In genomic region chr1:9317072-9317471, GRCh38 we compare ENCODE assay signal across 1 cellular context.
TF ChIP-seq lines count a peak whose summit lies in the region.

No MANE protein-coding gene starts in this region.

TF ChIP-seq in SK-N-SH treated with all-trans-retinoic acid at 6 μM for 48 hours, 23 proteins besides CTCF, POLR2A, EP300 and RAD21 (continued from another document):
- TF ChIP-seq CSRNP3 (CRISPR knock-in tag; IDR thresholded peaks at IDR 0.05): no peak
- no peak for TF ChIP-seq BACH2 (CRISPR knock-in tag; IDR thresholded peaks at IDR 0.05; ENCODE audit: borderline replicate concordance)
- no peak for TF ChIP-seq CSDC2 (CRISPR knock-in tag; IDR thresholded peaks at IDR 0.05)
- no peak for TF ChIP-seq ZNF8 (CRISPR knock-in tag; IDR thresholded peaks at IDR 0.05)
- no peak for TF ChIP-seq TSHZ2 (CRISPR knock-in tag; IDR thresholded peaks at IDR 0.05)
- no peak for TF ChIP-seq SNAI2 (CRISPR knock-in tag; IDR thresholded peaks at IDR 0.05)
- no peak for TF ChIP-seq POU6F1 (CRISPR knock-in tag; IDR thresholded peaks at IDR 0.05; ENCODE audit: borderline replicate concordance, low read depth)
- TF ChIP-seq OSR1 (CRISPR knock-in tag; IDR thresholded peaks at IDR 0.05): no peak
- TF ChIP-seq ARNTL (CRISPR knock-in tag; IDR thresholded peaks at IDR 0.05; ENCODE audit: borderline replicate concordance, low read depth): no peak
- no peak for TF ChIP-seq TCF4 (CRISPR knock-in tag; IDR thresholded peaks at IDR 0.05; ENCODE audit: borderline replicate concordance)
- no peak for TF ChIP-seq ZFP30 (CRISPR knock-in tag; IDR thresholded peaks at IDR 0.05)
- TF ChIP-seq ZNF70 (CRISPR knock-in tag; IDR thresholded peaks at IDR 0.05): no peak
